ENCODE assay signal across 12 cellular contexts in genomic region chr15:51348688-51349087, GRCh38. TPM values are rescaled to one million over a fixed set of nuclear protein-coding genes. Genes with fewer than 3 reads are reported as not detected.
A peak's percentile ranks its signal among the peaks of the same experiment; 100 is the strongest.
DNase-seq lines count a peak whose midpoint lies in the region; ATAC-seq and TF ChIP-seq lines count a peak whose summit lies in the region.
"Had no signal": no experiment of that assay in that cellular context is flagged by ENCODE, and none has a peak within 500 bp of the region (broad histone marks: within the 10 kb centered on the region; RNA-seq: fewer than 3 reads in every experiment).

No MANE protein-coding gene starts in this region.

- CTCF ChIA-PET in A673 (lab: Charles Lee) = no interaction called here

- ATAC-seq in GM19025 (IDR thresholded peaks at IDR 0.05; ENCODE audit: low read depth, unreplicated experiment) (peak; percentile 96), HG02588 (IDR thresholded peaks at IDR 0.05; ENCODE audit: unreplicated experiment) (peak; percentile 79), HG03575 (IDR thresholded peaks at IDR 0.05; ENCODE audit: extremely low read depth, insufficient number of reproducible peaks, low FRiP score, unreplicated experiment) (peak; percentile 75)

- BruUV-seq in A673 (replicated peaks; lab: Mats Ljungman, UMichigan) = no TSS peak

- peak overlapping the region; percentile 46 for H3K27ac ChIP-seq in skeletal muscle tissue (ENCODE audit: low read depth, low read length)
- no peak overlapping the region for H3K27ac ChIP-seq in A673 (ENCODE audit: low read depth, low read length, poor library complexity, severe bottlenecking)

- no peak overlapping the region for H3K27ac Mint-ChIP-seq in mesothelial cell of epicardium
- H3K27ac Mint-ChIP-seq: T-helper 2 cell treated with Interferon-gamma antibody and Interleukin-4, amounts not matched to agents 5 μg/mL and 100 μg/mL, for 36 hours had no signal

- no peaks in the 10 kb centered on the region for H3K36me3 Mint-ChIP-seq in mesothelial cell of epicardium

- peaks cover 19% of the 10 kb centered on the region for H3K27me3 Mint-ChIP-seq in mesothelial cell of epicardium (ENCODE audit: low read depth)

- TF ChIP-seq CTCF in mesothelial cell of epicardium (IDR thresholded peaks at IDR 0.05; ENCODE audit: unreplicated experiment) (no peak), A673 (conservative IDR thresholded peaks at IDR 0.05; ENCODE audit: low read depth, low read length) (no peak)

- H3K4me1 ChIP-seq in skeletal muscle tissue (ENCODE audit: control insufficient read depth in 3 of 3, insufficient read depth in 3 of 3, low read length in 3 of 3) (peaks cover 0 to 6% (median 3%) of the 10 kb centered on the region in 3 donors), A673 (ENCODE audit: insufficient read depth, low read length, poor library complexity, severe bottlenecking) (no peaks in the 10 kb centered on the region)

- H3K9me3 ChIP-seq in skeletal muscle tissue (ENCODE audit: control insufficient read depth in 3 of 3, low read length in 3 of 3) (no peaks in the 10 kb centered on the region), A673 (ENCODE audit: low read depth, low read length, poor library complexity, severe bottlenecking) (no peaks in the 10 kb centered on the region)
- H3K9me3 ChIP-seq: MG63 had no signal

- no peaks in the 10 kb centered on the region for H3K36me3 ChIP-seq in skeletal muscle tissue (ENCODE audit: control insufficient read depth in 3 of 3, insufficient read depth in 3 of 3, low read length in 3 of 3)
- no peaks in the 10 kb centered on the region for H3K36me3 ChIP-seq in A673 (ENCODE audit: insufficient read depth, low read length, poor library complexity, severe bottlenecking)
- H3K36me3 ChIP-seq: MG63 had no signal

- DNase-seq in mesothelial cell of epicardium (ENCODE audit: low spot score in 2 of 2, unreplicated experiment in 2 of 2) (no peak), germinal center (ENCODE audit: low spot score) (no peak), A673 (ENCODE audit: low spot score) (no peak), NCI-H82 (lab: John Stamatoyannopoulos, UW) (no peak)
- DNase-seq: stimulated activated naive CD4-positive, alpha-beta T cell treated with Interleukin-2 at 50 U/mL for 16 hours had no signal

- H3K4me3 ChIP-seq in skeletal muscle tissue (ENCODE audit: low read length in 3 of 3) = no peak overlapping the region
- no peak overlapping the region for H3K4me3 ChIP-seq in A673 (ENCODE audit: low read depth, low read length, poor library complexity, severe bottlenecking)
- H3K4me3 ChIP-seq: MG63 had no signal

- peaks cover 5% of the 10 kb centered on the region for H3K4me1 Mint-ChIP-seq in mesothelial cell of epicardium

- H3K9ac ChIP-seq in skeletal muscle tissue (ENCODE audit: low read depth in 1 of 3, low read length in 3 of 3) = no peak overlapping the region

- no peak overlapping the region for H3K4me3 Mint-ChIP-seq in mesothelial cell of epicardium
- H3K4me3 Mint-ChIP-seq: T-helper 2 cell treated with Interferon-gamma antibody and Interleukin-4, amounts not matched to agents 5 μg/mL and 100 μg/mL, for 36 hours had no signal

- peaks cover 4% of the 10 kb centered on the region for H3K9me3 Mint-ChIP-seq in mesothelial cell of epicardium
- H3K9me3 Mint-ChIP-seq: T-helper 2 cell treated with Interferon-gamma antibody and Interleukin-4, amounts not matched to agents 5 μg/mL and 100 μg/mL, for 36 hours had no signal

- POLR2A ChIA-PET in A673 (lab: Charles Lee; ENCODE audit: low non-redundant PET) = no interaction called here

- intact Hi-C loops in A673 (cut with micrococcal nuclease; ENCODE audit: unreplicated experiment) = no loop called here

- H3K27me3 ChIP-seq in skeletal muscle tissue (ENCODE audit: control insufficient read depth in 3 of 3, insufficient read depth in 3 of 3, low read length in 3 of 3) (no peaks in the 10 kb centered on the region), A673 (replicated peaks; ENCODE audit: insufficient read depth, low read depth, low read length, poor library complexity) (no peaks in the 10 kb centered on the region)
- H3K27me3 ChIP-seq: MG63 had no signal

RNA-seq across cellular contexts. Expression of gene GLDN, which starts 7.2 kb away (rescaled TPM):
- total RNA-seq in skeletal muscle tissue = 3.7 TPM
- 0.38 to 0.52 TPM (median 0.49 TPM) in 3 replicates for total RNA-seq in mesothelial cell of epicardium
- total RNA-seq in A673 (2021) = not detected in 2 replicates
- total RNA-seq: pulmonary artery endothelial cell had no signal

RNA-seq across cellular contexts. Expression of gene CYP19A1, which starts 10.3 kb away (rescaled TPM):
- total RNA-seq in skeletal muscle tissue (0.52 TPM), mesothelial cell of epicardium (not detected in 3 replicates), A673 (2021) (0.42 and 0.80 TPM in 2 replicates)
- total RNA-seq: pulmonary artery endothelial cell had no signal
